1 cellular context compared by ENCODE assay signal in the genomic region with DNA sequence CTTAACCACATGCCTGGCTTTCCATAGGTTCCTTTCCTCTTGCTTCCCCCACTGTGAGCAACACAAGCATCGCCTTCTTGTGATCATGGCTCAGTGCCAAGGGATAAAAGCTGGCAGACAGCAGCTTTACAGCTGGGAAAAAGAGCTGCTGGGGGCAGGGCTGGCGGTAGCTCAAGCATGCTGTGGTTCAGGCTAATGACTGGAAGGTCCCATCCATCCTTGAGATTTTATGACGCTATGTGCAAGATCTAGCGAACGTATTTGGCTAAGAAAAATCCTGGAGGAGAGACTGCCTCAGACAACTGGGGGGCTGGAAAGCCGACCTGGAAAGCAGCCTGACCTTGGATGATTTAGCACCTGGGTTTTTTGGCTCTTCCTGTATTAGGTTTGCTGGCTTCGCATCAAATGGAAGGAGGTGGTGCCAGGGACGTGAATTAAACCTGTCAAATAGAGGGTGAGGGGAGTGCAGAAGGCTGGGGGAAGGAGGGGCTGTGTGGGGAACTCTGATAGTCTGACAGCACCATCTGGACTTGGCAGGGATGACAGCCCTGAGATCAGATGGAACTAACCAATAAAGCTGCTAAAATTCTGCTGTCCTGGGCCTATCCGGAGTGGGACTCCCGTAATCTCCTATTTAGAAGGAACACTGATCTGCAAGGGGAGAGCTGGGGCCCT.
TF ChIP-seq lines count a peak whose summit lies in the region.

No MANE protein-coding gene starts in this region.

TF ChIP-seq in SK-N-SH, 30 proteins besides CTCF, POLR2A, EP300 and RAD21 (continued from another document):
- TF ChIP-seq, protein P1, sequence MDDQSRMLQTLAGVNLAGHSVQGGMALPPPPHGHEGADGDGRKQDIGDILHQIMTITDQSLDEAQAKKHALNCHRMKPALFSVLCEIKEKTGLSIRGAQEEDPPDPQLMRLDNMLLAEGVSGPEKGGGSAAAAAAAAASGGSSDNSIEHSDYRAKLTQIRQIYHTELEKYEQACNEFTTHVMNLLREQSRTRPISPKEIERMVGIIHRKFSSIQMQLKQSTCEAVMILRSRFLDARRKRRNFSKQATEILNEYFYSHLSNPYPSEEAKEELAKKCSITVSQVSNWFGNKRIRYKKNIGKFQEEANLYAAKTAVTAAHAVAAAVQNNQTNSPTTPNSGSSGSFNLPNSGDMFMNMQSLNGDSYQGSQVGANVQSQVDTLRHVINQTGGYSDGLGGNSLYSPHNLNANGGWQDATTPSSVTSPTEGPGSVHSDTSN (IDR thresholded peaks at IDR 0.05), result peak; percentile 18; the same call in 1 of the 2 replicates
